In genomic region chr2:30987611-30988010, GRCh38 we compare ENCODE assay signal across 21 cellular contexts.
A peak's percentile ranks its signal among the peaks of the same experiment; 100 is the strongest.
DNase-seq lines count a peak whose midpoint lies in the region; ATAC-seq, FAIRE-seq and TF ChIP-seq lines count a peak whose summit lies in the region.
"Had no signal": no experiment of that assay in that cellular context is flagged by ENCODE, and none has a peak within 500 bp of the region (broad histone marks: within the 10 kb centered on the region; RNA-seq: fewer than 3 reads in every experiment).

No MANE protein-coding gene starts in this region.

- FAIRE-seq in GM12891 (lab: Jason Lieb, UNC), result no peak
- FAIRE-seq: A204.1, G401.6, H1 had no signal

- no peak for TF ChIP-seq POLR2A in GM12891 (IDR thresholded peaks at IDR 0.05; ENCODE audit: low read depth, low read length)

- intact Hi-C loops in posterior vena cava (cut with DNase I), result no loop called here

- H4K20me1 ChIP-seq in GM23338 (replicated peaks; ENCODE audit: insufficient read depth), result no peaks in the 10 kb centered on the region; the same call in 1 of the 2 replicates

- no peaks in the 10 kb centered on the region for H3F3A ChIP-seq in GM23338 (replicated peaks; ENCODE audit: low read depth)

- H3K4me1 ChIP-seq in GM23338 (ENCODE audit: insufficient read depth), result no peaks in the 10 kb centered on the region; the same call in 1 of the 2 replicates
- H3K4me1 ChIP-seq: Caco-2 had no signal

- H3K4me3 Mint-ChIP-seq in GM23338, result no peak overlapping the region
- no peak overlapping the region for H3K4me3 Mint-ChIP-seq in nephron
- H3K4me3 Mint-ChIP-seq: B cell; CD4-positive, CD25-positive, alpha-beta regulatory T cell; CD8-positive, alpha-beta T cell had no signal

- H3K36me3 ChIP-seq in GM23338 (ENCODE audit: insufficient read depth), result no peaks in the 10 kb centered on the region; the same call in 1 of the 2 replicates

- H3K27me3 ChIP-seq in GM23338 (ENCODE audit: insufficient read depth), result no peaks in the 10 kb centered on the region
- H3K27me3 ChIP-seq: BLaER1 had no signal

- no peaks in the 10 kb centered on the region for H3K79me2 ChIP-seq in GM23338 (replicated peaks; ENCODE audit: insufficient read depth)

- H3K4me1 Mint-ChIP-seq in GM23338, result peaks cover 16% of the 10 kb centered on the region
- H3K4me1 Mint-ChIP-seq in nephron, result peaks cover 66% of the 10 kb centered on the region
- H3K4me1 Mint-ChIP-seq: B cell; CD4-positive, CD25-positive, alpha-beta regulatory T cell had no signal

- H2AFZ ChIP-seq in GM23338, result no peak overlapping the region

- H3K4me2 ChIP-seq in GM23338, result no peak overlapping the region
- H3K4me2 ChIP-seq: BLaER1 had no signal

- H3K27me3 Mint-ChIP-seq in GM23338 (ENCODE audit: insufficient read depth, low read depth, poor library complexity) (peaks cover 3% of the 10 kb centered on the region), nephron (ENCODE audit: low read depth) (peaks cover 24% of the 10 kb centered on the region)
- H3K27me3 Mint-ChIP-seq: B cell had no signal

- H3K9me3 Mint-ChIP-seq in GM23338, result no peaks in the 10 kb centered on the region
- no peaks in the 10 kb centered on the region for H3K9me3 Mint-ChIP-seq in nephron
- H3K9me3 Mint-ChIP-seq: CD4-positive, CD25-positive, alpha-beta regulatory T cell; CD8-positive, alpha-beta T cell had no signal

- no peak overlapping the region for H3K4me3 ChIP-seq in GM23338
- H3K4me3 ChIP-seq: BLaER1 had no signal

- DNase-seq in GM23338 (ENCODE audit: low spot score), result peak; percentile 10
- peak; percentile 48 for DNase-seq in iPS-NIHi11 (ENCODE audit: low spot score)
- peak; percentile 62 for DNase-seq in posterior vena cava (ENCODE audit: low spot score)
- DNase-seq in nucleus accumbens (lab: John Stamatoyannopoulos, UW), result no peak
- no peak for DNase-seq in GM12891 (ENCODE audit: insufficient read length, low spot score)
- no peak for DNase-seq in stimulated activated CD4-positive, alpha-beta T cell treated with anti-CD3 and anti-CD28 coated beads, Interleukin-1b, Interleukin-23, amount 100 ng/mL, for 48 hours
- DNase-seq: Caco-2; CD4-positive, CD25-positive, alpha-beta regulatory T cell; CD8-positive, alpha-beta T cell; DMS153; DND-41; H7; HCEC 1CT had no signal

- H3K36me3 Mint-ChIP-seq in GM23338 (ENCODE audit: low read depth) (no peaks in the 10 kb centered on the region), nephron (ENCODE audit: low read depth) (no peaks in the 10 kb centered on the region)
- H3K36me3 Mint-ChIP-seq: CD4-positive, CD25-positive, alpha-beta regulatory T cell; CD8-positive, alpha-beta T cell had no signal

- no peak overlapping the region for H3K27ac ChIP-seq in GM23338 (ENCODE audit: low read depth)
- H3K27ac ChIP-seq: 22Rv1, BLaER1, C4-2B had no signal

- no peaks in the 10 kb centered on the region for H3K9me2 ChIP-seq in GM23338 (ENCODE audit: insufficient read depth)

- TF ChIP-seq CTCF in GM23338 (conservative IDR thresholded peaks at IDR 0.05; ENCODE audit: low read depth in 2 of 2), result no peak
- TF ChIP-seq CTCF in nephron (IDR thresholded peaks at IDR 0.05; ENCODE audit: unreplicated experiment in 3 of 3), result no peak

- peak; percentile 42 for ATAC-seq in GM23338
- ATAC-seq: CD8-positive, alpha-beta T cell had no signal

- H3K27ac Mint-ChIP-seq in GM23338 (no peak overlapping the region), nephron (peak overlapping the region; percentile 27 to 52 (median 51))
- H3K27ac Mint-ChIP-seq: B cell; CD4-positive, CD25-positive, alpha-beta regulatory T cell; CD8-positive, alpha-beta T cell had no signal

TF ChIP-seq in GM23338, 12 proteins besides CTCF, POLR2A, EP300 and RAD21:
- TF ChIP-seq NANOG (IDR thresholded peaks at IDR 0.05; ENCODE audit: borderline replicate concordance), result no peak
- TF ChIP-seq JUNB (IDR thresholded peaks at IDR 0.05; ENCODE audit: unreplicated experiment), result no peak
- no peak for TF ChIP-seq EZH2phosphoT487 (IDR thresholded peaks at IDR 0.05; ENCODE audit: unreplicated experiment)
- TF ChIP-seq STAT1 (IDR thresholded peaks at IDR 0.05; ENCODE audit: unreplicated experiment), result no peak
- TF ChIP-seq ZNF331 (CRISPR knock-in tag; IDR thresholded peaks at IDR 0.05; ENCODE audit: low read depth), result no peak
- no peak for TF ChIP-seq REST (IDR thresholded peaks at IDR 0.05; ENCODE audit: unreplicated experiment)
- no peak for TF ChIP-seq EZH2 (IDR thresholded peaks at IDR 0.05; ENCODE audit: low read depth, unreplicated experiment)
- TF ChIP-seq CREB1 (CRISPR knock-in tag; IDR thresholded peaks at IDR 0.05; ENCODE audit: low read depth), result no peak

TF ChIP-seq in GM12891, 5 proteins besides CTCF, POLR2A, EP300 and RAD21:
- TF ChIP-seq PAX5 (IDR thresholded peaks at IDR 0.05; ENCODE audit: insufficient read depth, low read length, severe bottlenecking) (no peak), POU2F2 (IDR thresholded peaks at IDR 0.05; ENCODE audit: low read depth, low read length) (no peak), SPI1 (IDR thresholded peaks at IDR 0.05; ENCODE audit: low read depth, low read length) (no peak), TAF1 (IDR thresholded peaks at IDR 0.05; ENCODE audit: low read depth, low read length) (no peak), POLR2AphosphoS5 (IDR thresholded peaks at IDR 0.05; ENCODE audit: low read depth, low read length) (no peak)

Comparison
In these comparisons a context has a peak if more than half of its experiments do, and no peak if none do; other contexts are left out.
1. DNase-seq: peak in GM23338 (single experiment), iPS-NIHi11 (single experiment) and posterior vena cava (single experiment); none in nucleus accumbens (0 of 56), GM12891 (single experiment) and stimulated activated CD4-positive, alpha-beta T cell treated with anti-CD3 and anti-CD28 coated beads, Interleukin-1b, Interleukin-23, amount 100 ng/mL, for 48 hours (single experiment).